Comparison of ENCODE assay signal across 23 cellular contexts in the genomic region with DNA sequence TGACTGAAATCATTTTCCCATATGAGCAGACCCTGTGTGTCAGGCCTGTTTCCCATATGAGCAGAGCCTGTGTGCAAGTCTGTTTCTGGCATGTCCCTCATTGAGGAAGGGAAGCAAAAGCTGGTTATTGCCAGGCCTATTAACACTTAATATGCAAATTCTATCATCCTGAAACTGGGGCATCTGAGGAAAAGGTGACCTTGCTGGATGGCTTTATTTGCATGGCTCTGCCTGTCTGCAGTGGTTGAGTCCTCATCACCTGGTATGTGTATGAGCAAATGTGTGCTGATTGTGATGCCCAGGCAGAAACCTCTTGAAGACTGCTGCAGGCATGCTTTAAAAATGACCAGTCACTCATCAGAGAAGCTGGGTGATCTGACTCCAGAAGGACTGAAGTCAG. TPM values are rescaled to one million over a fixed set of nuclear protein-coding genes. Genes with fewer than 3 reads are reported as not detected.
"Had no signal": no experiment of that assay in that cellular context is flagged by ENCODE, and none has a peak within 500 bp of the region (broad histone marks: within the 10 kb centered on the region; RNA-seq: fewer than 3 reads in every experiment).

No MANE protein-coding gene starts in this region.

- DNase-seq: activated CD4-positive, alpha-beta T cell treated with anti-CD3 and anti-CD28 coated beads, Interleukin-2, amount 10 ng/mL, durations not matched to agents 7 days and 5 days; activated gamma-delta T cell treated with Interleukin-2 at 50 U/mL for 16 hours; activated naive CD8-positive, alpha-beta T cell treated with anti-CD3 and anti-CD28 coated beads for 36 hours; amniotic stem cell; foreskin keratinocyte; hypothalamus; islet precursor cell; stimulated activated CD4-positive, alpha-beta T cell treated with anti-CD3 and anti-CD28 coated beads, Interleukin-12 subunit alpha, Interleukin-12 subunit beta, amount 100 ng/mL, for 4 hours; stimulated activated CD4-positive, alpha-beta T cell treated with anti-CD3 and anti-CD28 coated beads, Interleukin-1b, Interleukin-23, amount 100 ng/mL, for 48 hours; stimulated activated CD8-positive, alpha-beta memory T cell treated with anti-CD3 and anti-CD28 coated beads, Interleukin-4, amount 100 ng/mL, for 48 hours; stimulated activated naive CD8-positive, alpha-beta T cell treated with anti-CD3 and anti-CD28 coated beads, Interleukin-15, Interleukin-2, amounts not matched to agents 100 U/mL and 50 U/mL, for 24 hours had no signal

- H3K4me1 Mint-ChIP-seq: activated naive CD8-positive, alpha-beta T cell treated with anti-CD3 and anti-CD28 coated beads for 36 hours; mesothelial cell of epicardium had no signal

- ATAC-seq: activated CD4-positive, CD25-positive, alpha-beta regulatory T cell treated with anti-CD3 and anti-CD28 coated beads, Interleukin-2, amount 50 U/mL, for 24 hours; foreskin keratinocyte; natural killer cell treated with Interleukin-12 subunit alpha and Interleukin-12 subunit beta and Interleukin-15 and Interleukin-18, amount 100 ng/mL, for 72 hours; stimulated activated naive CD8-positive, alpha-beta T cell treated with anti-CD3 and anti-CD28 coated beads, Interleukin-15, Interleukin-2, amounts not matched to agents 100 U/mL and 50 U/mL, for 24 hours had no signal

- H3K9me3 Mint-ChIP-seq: activated CD4-positive, alpha-beta T cell treated with anti-CD3 and anti-CD28 coated beads, Interleukin-2, amount 10 ng/mL, durations not matched to agents 7 days and 5 days; activated T-helper 1 cell treated with anti-CD3 and anti-CD28 coated beads, Interleukin-12 subunit alpha, Interleukin-12 subunit beta, Interleukin-2, Interleukin-4 antibody, amounts not matched to agents 30 ng/mL and 10 ng/mL and 1 ng/mL, durations not matched to agents 14 hours and 24 hours and 36 hours; natural killer cell treated with Interleukin-12 subunit alpha and Interleukin-12 subunit beta and Interleukin-15 and Interleukin-18, amount 100 ng/mL, for 72 hours; T-helper 1 cell treated with Interleukin-12 subunit alpha and Interleukin-12 subunit beta and Interleukin-4 antibody, amounts not matched to agents 30 μg/mL and 1 μg/mL, for 36 hours had no signal

- H3K27ac Mint-ChIP-seq: activated CD4-positive, alpha-beta T cell treated with anti-CD3 and anti-CD28 coated beads, Interleukin-2, amount 10 ng/mL, durations not matched to agents 7 days and 5 days; activated naive CD8-positive, alpha-beta T cell treated with anti-CD3 and anti-CD28 coated beads for 36 hours; activated T-helper 1 cell treated with anti-CD3 and anti-CD28 coated beads, Interleukin-12 subunit alpha, Interleukin-12 subunit beta, Interleukin-2, Interleukin-4 antibody, amounts not matched to agents 30 ng/mL and 10 ng/mL and 1 ng/mL, durations not matched to agents 14 hours and 24 hours and 36 hours; mesothelial cell of epicardium; natural killer cell treated with Interleukin-12 subunit alpha and Interleukin-12 subunit beta and Interleukin-15 and Interleukin-18, amount 100 ng/mL, for 72 hours; T-helper 1 cell treated with Interleukin-12 subunit alpha and Interleukin-12 subunit beta and Interleukin-4 antibody, amounts not matched to agents 30 μg/mL and 1 μg/mL, for 36 hours had no signal

- H3K4me3 Mint-ChIP-seq: activated CD4-positive, alpha-beta T cell treated with anti-CD3 and anti-CD28 coated beads, Interleukin-2, amount 10 ng/mL, durations not matched to agents 7 days and 5 days; activated naive CD8-positive, alpha-beta T cell treated with anti-CD3 and anti-CD28 coated beads for 36 hours; activated T-helper 1 cell treated with anti-CD3 and anti-CD28 coated beads, Interleukin-12 subunit alpha, Interleukin-12 subunit beta, Interleukin-2, Interleukin-4 antibody, amounts not matched to agents 30 ng/mL and 10 ng/mL and 1 ng/mL, durations not matched to agents 14 hours and 24 hours and 36 hours; mesothelial cell of epicardium; natural killer cell treated with Interleukin-12 subunit alpha and Interleukin-12 subunit beta and Interleukin-15 and Interleukin-18, amount 100 ng/mL, for 72 hours; T-helper 1 cell treated with Interleukin-12 subunit alpha and Interleukin-12 subunit beta and Interleukin-4 antibody, amounts not matched to agents 30 μg/mL and 1 μg/mL, for 36 hours had no signal

- H3K27me3 Mint-ChIP-seq: activated CD4-positive, alpha-beta T cell treated with anti-CD3 and anti-CD28 coated beads, Interleukin-2, amount 10 ng/mL, durations not matched to agents 7 days and 5 days; activated naive CD8-positive, alpha-beta T cell treated with anti-CD3 and anti-CD28 coated beads for 36 hours; natural killer cell treated with Interleukin-12 subunit alpha and Interleukin-12 subunit beta and Interleukin-15 and Interleukin-18, amount 100 ng/mL, for 72 hours had no signal

RNA-seq across cellular contexts. Expression of gene CHRNG, which starts 42.2 kb away (rescaled TPM):
- total RNA-seq: activated CD4-positive, alpha-beta T cell treated with anti-CD3 and anti-CD28 coated beads, Interleukin-2, amount 10 ng/mL, durations not matched to agents 7 days and 5 days; activated CD8-positive, alpha-beta memory T cell treated with anti-CD3 and anti-CD28 coated beads for 36 hours; activated naive CD8-positive, alpha-beta T cell treated with anti-CD3 and anti-CD28 coated beads for 36 hours; activated T-helper 1 cell treated with anti-CD3 and anti-CD28 coated beads, Interleukin-12 subunit alpha, Interleukin-12 subunit beta, Interleukin-2, Interleukin-4 antibody, amounts not matched to agents 30 ng/mL and 10 ng/mL and 1 ng/mL, durations not matched to agents 14 hours and 24 hours and 36 hours; cardiac muscle cell; dermis microvascular lymphatic vessel endothelial cell; fibroblast of lung; foreskin keratinocyte; lung; mesothelial cell of epicardium; natural killer cell treated with Interleukin-12 subunit alpha and Interleukin-12 subunit beta and Interleukin-15 and Interleukin-18, amount 100 ng/mL, for 72 hours; right atrium auricular region; tibial nerve had no signal

RNA-seq across cellular contexts. Expression of gene EFHD1, which starts 51.7 kb away (rescaled TPM):
- total RNA-seq: dermis microvascular lymphatic vessel endothelial cell, fibroblast of lung, foreskin keratinocyte had no signal

RNA-seq across cellular contexts. Expression of gene CHRND, which starts 55.8 kb away (rescaled TPM):
- total RNA-seq: activated CD4-positive, alpha-beta T cell treated with anti-CD3 and anti-CD28 coated beads, Interleukin-2, amount 10 ng/mL, durations not matched to agents 7 days and 5 days; activated CD8-positive, alpha-beta memory T cell treated with anti-CD3 and anti-CD28 coated beads for 36 hours; activated naive CD8-positive, alpha-beta T cell treated with anti-CD3 and anti-CD28 coated beads for 36 hours; activated T-helper 1 cell treated with anti-CD3 and anti-CD28 coated beads, Interleukin-12 subunit alpha, Interleukin-12 subunit beta, Interleukin-2, Interleukin-4 antibody, amounts not matched to agents 30 ng/mL and 10 ng/mL and 1 ng/mL, durations not matched to agents 14 hours and 24 hours and 36 hours; dermis microvascular lymphatic vessel endothelial cell; fibroblast of lung; foreskin keratinocyte; lung; mesothelial cell of epicardium; natural killer cell treated with Interleukin-12 subunit alpha and Interleukin-12 subunit beta and Interleukin-15 and Interleukin-18, amount 100 ng/mL, for 72 hours; tibial nerve had no signal
